2 cellular contexts compared by ENCODE assay signal in genomic region chr6:157089851-157090250, GRCh38.
A peak's percentile ranks its signal among the peaks of the same experiment; 100 is the strongest.
TF ChIP-seq lines count a peak whose summit lies in the region.

No MANE protein-coding gene starts in this region.

TF ChIP-seq in IMR-90, 13 proteins besides CTCF, POLR2A, EP300 and RAD21:
- TF ChIP-seq MXI1 (IDR thresholded peaks at IDR 0.05; ENCODE audit: borderline replicate concordance, low read depth, low read length) (no peak), MAFK (IDR thresholded peaks at IDR 0.05; ENCODE audit: low read depth, low read length) (peak; percentile 61), FOS (IDR thresholded peaks at IDR 0.05; ENCODE audit: low read depth, low read length) (no peak), ELK1 (IDR thresholded peaks at IDR 0.05; ENCODE audit: borderline replicate concordance, low read depth, low read length) (no peak)

TF ChIP-seq in endothelial cell of umbilical vein, 7 proteins besides CTCF, POLR2A, EP300 and RAD21:
- TF ChIP-seq FOS (IDR thresholded peaks at IDR 0.05; ENCODE audit: borderline replicate concordance, insufficient read depth, low read length), result no peak
- no peak for TF ChIP-seq POLR2AphosphoS5 (IDR thresholded peaks at IDR 0.05; ENCODE audit: insufficient read depth, low read depth, low read length)
- no peak for TF ChIP-seq JUN (IDR thresholded peaks at IDR 0.05; ENCODE audit: borderline replicate concordance, insufficient read depth, insufficient read length, low read depth)
- TF ChIP-seq GATA2 (IDR thresholded peaks at IDR 0.05; ENCODE audit: insufficient read depth, insufficient read length, low read depth, low read length), result no peak
- no peak for TF ChIP-seq EZH2 (IDR thresholded peaks at IDR 0.05; ENCODE audit: borderline replicate concordance, low read depth, low read length, severe bottlenecking)
- TF ChIP-seq MAX (IDR thresholded peaks at IDR 0.05; ENCODE audit: insufficient read depth, insufficient read length), result no peak
- no peak for TF ChIP-seq MYC (IDR thresholded peaks at IDR 0.05; ENCODE audit: low read depth, low read length)
